1 cellular context compared by ENCODE assay signal in genomic region chr2:46300406-46300832, GRCh38.
TF ChIP-seq lines count a peak whose summit lies in the region.

No MANE protein-coding gene starts in this region.

TF ChIP-seq in GM23338, 12 proteins besides CTCF, POLR2A, EP300 and RAD21 (continued from another document):
- TF ChIP-seq, protein P1, sequence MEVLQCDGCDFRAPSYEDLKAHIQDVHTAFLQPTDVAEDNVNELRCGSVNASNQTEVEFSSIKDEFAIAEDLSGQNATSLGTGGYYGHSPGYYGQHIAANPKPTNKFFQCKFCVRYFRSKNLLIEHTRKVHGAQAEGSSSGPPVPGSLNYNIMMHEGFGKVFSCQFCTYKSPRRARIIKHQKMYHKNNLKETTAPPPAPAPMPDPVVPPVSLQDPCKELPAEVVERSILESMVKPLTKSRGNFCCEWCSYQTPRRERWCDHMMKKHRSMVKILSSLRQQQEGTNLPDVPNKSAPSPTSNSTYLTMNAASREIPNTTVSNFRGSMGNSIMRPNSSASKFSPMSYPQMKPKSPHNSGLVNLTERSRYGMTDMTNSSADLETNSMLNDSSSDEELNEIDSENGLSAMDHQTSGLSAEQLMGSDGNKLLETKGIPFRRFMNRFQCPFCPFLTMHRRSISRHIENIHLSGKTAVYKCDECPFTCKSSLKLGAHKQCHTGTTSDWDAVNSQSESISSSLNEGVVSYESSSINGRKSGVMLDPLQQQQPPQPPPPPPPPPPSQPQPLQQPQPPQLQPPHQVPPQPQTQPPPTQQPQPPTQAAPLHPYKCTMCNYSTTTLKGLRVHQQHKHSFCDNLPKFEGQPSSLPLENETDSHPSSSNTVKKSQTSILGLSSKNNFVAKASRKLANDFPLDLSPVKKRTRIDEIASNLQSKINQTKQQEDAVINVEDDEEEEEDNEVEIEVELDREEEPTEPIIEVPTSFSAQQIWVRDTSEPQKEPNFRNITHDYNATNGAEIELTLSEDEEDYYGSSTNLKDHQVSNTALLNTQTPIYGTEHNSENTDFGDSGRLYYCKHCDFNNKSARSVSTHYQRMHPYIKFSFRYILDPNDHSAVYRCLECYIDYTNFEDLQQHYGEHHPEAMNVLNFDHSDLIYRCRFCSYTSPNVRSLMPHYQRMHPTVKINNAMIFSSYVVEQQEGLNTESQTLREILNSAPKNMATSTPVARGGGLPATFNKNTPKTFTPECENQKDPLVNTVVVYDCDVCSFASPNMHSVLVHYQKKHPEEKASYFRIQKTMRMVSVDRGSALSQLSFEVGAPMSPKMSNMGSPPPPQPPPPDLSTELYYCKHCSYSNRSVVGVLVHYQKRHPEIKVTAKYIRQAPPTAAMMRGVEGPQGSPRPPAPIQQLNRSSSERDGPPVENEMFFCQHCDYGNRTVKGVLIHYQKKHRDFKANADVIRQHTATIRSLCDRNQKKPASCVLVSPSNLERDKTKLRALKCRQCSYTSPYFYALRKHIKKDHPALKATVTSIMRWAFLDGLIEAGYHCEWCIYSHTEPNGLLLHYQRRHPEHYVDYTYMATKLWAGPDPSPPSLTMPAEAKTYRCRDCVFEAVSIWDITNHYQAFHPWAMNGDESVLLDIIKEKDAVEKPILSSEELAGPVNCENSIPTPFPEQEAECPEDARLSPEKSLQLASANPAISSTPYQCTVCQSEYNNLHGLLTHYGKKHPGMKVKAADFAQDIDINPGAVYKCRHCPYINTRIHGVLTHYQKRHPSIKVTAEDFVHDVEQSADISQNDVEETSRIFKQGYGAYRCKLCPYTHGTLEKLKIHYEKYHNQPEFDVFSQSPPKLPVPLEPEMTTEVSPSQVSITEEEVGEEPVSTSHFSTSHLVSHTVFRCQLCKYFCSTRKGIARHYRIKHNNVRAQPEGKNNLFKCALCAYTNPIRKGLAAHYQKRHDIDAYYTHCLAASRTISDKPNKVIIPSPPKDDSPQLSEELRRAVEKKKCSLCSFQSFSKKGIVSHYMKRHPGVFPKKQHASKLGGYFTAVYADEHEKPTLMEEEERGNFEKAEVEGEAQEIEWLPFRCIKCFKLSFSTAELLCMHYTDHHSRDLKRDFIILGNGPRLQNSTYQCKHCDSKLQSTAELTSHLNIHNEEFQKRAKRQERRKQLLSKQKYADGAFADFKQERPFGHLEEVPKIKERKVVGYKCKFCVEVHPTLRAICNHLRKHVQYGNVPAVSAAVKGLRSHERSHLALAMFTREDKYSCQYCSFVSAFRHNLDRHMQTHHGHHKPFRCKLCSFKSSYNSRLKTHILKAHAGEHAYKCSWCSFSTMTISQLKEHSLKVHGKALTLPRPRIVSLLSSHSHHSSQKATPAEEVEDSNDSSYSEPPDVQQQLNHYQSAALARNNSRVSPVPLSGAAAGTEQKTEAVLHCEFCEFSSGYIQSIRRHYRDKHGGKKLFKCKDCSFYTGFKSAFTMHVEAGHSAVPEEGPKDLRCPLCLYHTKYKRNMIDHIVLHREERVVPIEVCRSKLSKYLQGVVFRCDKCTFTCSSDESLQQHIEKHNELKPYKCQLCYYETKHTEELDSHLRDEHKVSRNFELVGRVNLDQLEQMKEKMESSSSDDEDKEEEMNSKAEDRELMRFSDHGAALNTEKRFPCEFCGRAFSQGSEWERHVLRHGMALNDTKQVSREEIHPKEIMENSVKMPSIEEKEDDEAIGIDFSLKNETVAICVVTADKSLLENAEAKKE (CRISPR knock-in tag; IDR thresholded peaks at IDR 0.05): no peak
- TF ChIP-seq STAT1 (IDR thresholded peaks at IDR 0.05; ENCODE audit: unreplicated experiment) (no peak), JUNB (IDR thresholded peaks at IDR 0.05; ENCODE audit: unreplicated experiment) (no peak), CREB1 (CRISPR knock-in tag; IDR thresholded peaks at IDR 0.05; ENCODE audit: low read depth) (no peak), EZH2phosphoT487 (IDR thresholded peaks at IDR 0.05; ENCODE audit: unreplicated experiment) (no peak), ETS1 (IDR thresholded peaks at IDR 0.05) (no peak), ZNF114 (CRISPR knock-in tag; IDR thresholded peaks at IDR 0.05) (no peak)
